ENCODE assay signal across 1 cellular context in genomic region chr6:158040051-158040803, GRCh38.
TF ChIP-seq lines count a peak whose summit lies in the region.

No MANE protein-coding gene starts in this region.

TF ChIP-seq in SK-N-SH, 30 proteins besides CTCF, POLR2A, EP300 and RAD21 (continued from another document):
- 0 out of 2 replicates have a peak, but pooled peaks have one; percentile 39 for TF ChIP-seq TAF1 (IDR thresholded peaks at IDR 0.05; ENCODE audit: borderline replicate concordance, low read depth, low read length)
- TF ChIP-seq FOSL2 (IDR thresholded peaks at IDR 0.05; ENCODE audit: borderline replicate concordance, low read depth), result peak; percentile 100
- peak; percentile 99 for TF ChIP-seq TEAD4 (IDR thresholded peaks at IDR 0.05; ENCODE audit: borderline replicate concordance, insufficient read depth)
- TF ChIP-seq FOXM1 (IDR thresholded peaks at IDR 0.05; ENCODE audit: low read depth), result peak; percentile 82
- TF ChIP-seq NFIC (IDR thresholded peaks at IDR 0.05; ENCODE audit: borderline replicate concordance), result peak; percentile 96
- no peak for TF ChIP-seq IRF3 (IDR thresholded peaks at IDR 0.05; ENCODE audit: low read depth, low read length)
